1 cellular context compared by ENCODE assay signal in the genomic region with DNA sequence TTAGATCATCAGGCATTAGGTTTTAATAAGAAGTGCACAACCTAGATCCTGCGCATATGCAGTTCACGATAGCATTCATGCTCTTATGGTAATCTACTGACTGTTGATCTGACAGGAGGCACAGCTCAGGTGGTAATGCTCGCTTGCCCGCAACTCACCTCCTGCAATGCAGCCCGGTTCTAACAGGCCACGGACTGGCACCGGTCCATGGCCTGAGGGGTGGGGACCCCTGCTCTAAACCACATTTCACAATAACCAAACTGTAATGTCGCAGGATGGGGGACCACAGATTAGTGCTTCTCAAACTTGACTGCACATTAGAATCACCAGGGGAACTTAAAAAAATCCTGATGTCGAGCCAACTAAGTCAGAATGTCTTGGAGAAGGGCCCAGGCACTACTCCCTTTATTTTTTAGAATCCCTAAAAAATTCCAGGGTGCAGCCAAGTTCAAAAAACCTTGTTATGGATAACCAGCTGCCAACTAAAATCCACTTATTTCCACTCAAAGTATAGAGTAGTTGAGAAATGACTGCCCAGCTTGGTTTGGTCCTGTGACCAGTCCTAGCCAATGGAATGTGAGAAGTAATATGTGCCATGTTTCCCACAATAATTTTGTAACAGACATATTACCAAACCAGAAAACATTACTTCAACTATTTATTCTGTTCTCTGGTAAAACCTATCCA.
TF ChIP-seq lines count a peak whose summit lies in the region.

No MANE protein-coding gene starts in this region.

TF ChIP-seq in IMR-90, 13 proteins besides CTCF, POLR2A, EP300 and RAD21:
- TF ChIP-seq BHLHE40 (IDR thresholded peaks at IDR 0.05; ENCODE audit: low read depth, low read length) (no peak), RFX5 (IDR thresholded peaks at IDR 0.05; ENCODE audit: low read depth, low read length) (no peak), SMC3 (IDR thresholded peaks at IDR 0.05; ENCODE audit: low read depth, low read length) (no peak), MAFK (IDR thresholded peaks at IDR 0.05; ENCODE audit: low read depth, low read length) (no peak)
- TF ChIP-seq, protein P1, sequence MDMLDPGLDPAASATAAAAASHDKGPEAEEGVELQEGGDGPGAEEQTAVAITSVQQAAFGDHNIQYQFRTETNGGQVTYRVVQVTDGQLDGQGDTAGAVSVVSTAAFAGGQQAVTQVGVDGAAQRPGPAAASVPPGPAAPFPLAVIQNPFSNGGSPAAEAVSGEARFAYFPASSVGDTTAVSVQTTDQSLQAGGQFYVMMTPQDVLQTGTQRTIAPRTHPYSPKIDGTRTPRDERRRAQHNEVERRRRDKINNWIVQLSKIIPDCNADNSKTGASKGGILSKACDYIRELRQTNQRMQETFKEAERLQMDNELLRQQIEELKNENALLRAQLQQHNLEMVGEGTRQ (IDR thresholded peaks at IDR 0.05; ENCODE audit: low read depth, low read length): peak; percentile 57
